Comparison of ENCODE assay signal across 9 cellular contexts in genomic region chr19:1170938-1171754, GRCh38. TPM values are rescaled to one million over a fixed set of nuclear protein-coding genes. Genes with fewer than 3 reads are reported as not detected.
DNase-seq lines count a peak whose midpoint lies in the region; ATAC-seq and TF ChIP-seq lines count a peak whose summit lies in the region.
"Had no signal": no experiment of that assay in that cellular context is flagged by ENCODE, and none has a peak within 500 bp of the region (broad histone marks: within the 10 kb centered on the region; RNA-seq: fewer than 3 reads in every experiment).

No MANE protein-coding gene starts in this region.

- H3K4me1 ChIP-seq in CD8-positive, alpha-beta memory T cell (ENCODE audit: insufficient read depth, low read length), result peaks cover 4% of the 10 kb centered on the region
- H3K4me1 ChIP-seq in Panc1 (ENCODE audit: control insufficient read depth, insufficient read depth, low read length), result peaks cover 27% of the 10 kb centered on the region
- H3K4me1 ChIP-seq in esophagus muscularis mucosa, result peaks cover 28 to 83% (median 75%) of the 10 kb centered on the region in 4 donors

- in situ Hi-C loops in Panc1 (cut with HindIII; ENCODE audit: low pct_unique_long_range_greater_than_20kb, low sequenced_read_pairs), result no loop called here

- ATAC-seq in Panc1 (no peak), HG02588 (IDR thresholded peaks at IDR 0.05; ENCODE audit: unreplicated experiment) (no peak), HG02759 (IDR thresholded peaks at IDR 0.05; ENCODE audit: unreplicated experiment) (no peak)
- ATAC-seq in stimulated activated naive CD8-positive, alpha-beta T cell treated with anti-CD3 and anti-CD28 coated beads, Interleukin-15, amount 100 ng/mL, for 72 hours, result no peak

- TF ChIP-seq CTCF in Panc1 (IDR thresholded peaks at IDR 0.05), result no peak
- TF ChIP-seq CTCF in esophagus muscularis mucosa (IDR thresholded peaks at IDR 0.05), result no peak

- no peak for TF ChIP-seq EP300 in esophagus muscularis mucosa (IDR thresholded peaks at IDR 0.05)

- H3K27ac ChIP-seq in CD8-positive, alpha-beta memory T cell (ENCODE audit: low read depth, low read length), result no peak overlapping the region
- H3K27ac ChIP-seq in Panc1 (ENCODE audit: low read length) (peak overlapping the region; percentile 94), esophagus muscularis mucosa (replicated peaks in 1 of 4) (peak overlapping the region; percentile 90 to 99 (median 95))

- intact Hi-C loops in Panc1 (cut with micrococcal nuclease; ENCODE audit: unreplicated experiment), result no loop called here
- intact Hi-C loops in esophagus muscularis mucosa (cut with DNase I), result no loop called here
- intact Hi-C loops in posterior vena cava (cut with DNase I), result loop anchor here (5.0 to 10.0 kb wide), 2 partner anchors 39 to 286 kb away; no protein-coding TSS in a partner anchor

- peak overlapping the region; percentile 24 to 92 (median 62) for H3K4me3 Mint-ChIP-seq in CD8-positive, alpha-beta memory T cell
- H3K4me3 Mint-ChIP-seq in stimulated activated naive CD8-positive, alpha-beta T cell treated with anti-CD3 and anti-CD28 coated beads, Interleukin-15, amount 100 ng/mL, for 72 hours, result peak overlapping the region in 1 of 2 donors; percentile 1

- H3K36me3 Mint-ChIP-seq in CD8-positive, alpha-beta memory T cell, result peaks cover 0 to 21% (median 0%) of the 10 kb centered on the region in 3 donors

- H3K9me3 ChIP-seq in CD8-positive, alpha-beta memory T cell (ENCODE audit: low read length), result no peaks in the 10 kb centered on the region
- H3K9me3 ChIP-seq in Panc1 (ENCODE audit: control insufficient read depth, insufficient read depth, low read depth, low read length) (no peaks in the 10 kb centered on the region), esophagus muscularis mucosa (no peaks in the 10 kb centered on the region)

- 66% methylated on average over 38 of the region's 38 CpGs for WGBS in esophagus muscularis mucosa

- peak overlapping the region in 6 of 8 donors; percentile 2 to 86 (median 74) for H3K27ac Mint-ChIP-seq in CD8-positive, alpha-beta memory T cell
- peak overlapping the region in 1 of 2 donors; percentile 31 for H3K27ac Mint-ChIP-seq in stimulated activated naive CD8-positive, alpha-beta T cell treated with anti-CD3 and anti-CD28 coated beads, Interleukin-15, amount 100 ng/mL, for 72 hours

- CTCF ChIA-PET in CD8-positive, alpha-beta memory T cell (lab: Charles Lee), result no interaction called here
- CTCF ChIA-PET in Panc1 (lab: Charles Lee), result no interaction called here

- POLR2A ChIA-PET in CD8-positive, alpha-beta memory T cell (lab: Charles Lee), result interaction anchor here (0.5 kb wide), 1 partner anchor 16 kb away, joined by 3 read pairs; no protein-coding TSS in a partner anchor
- POLR2A ChIA-PET in Panc1 (lab: Charles Lee), result no interaction called here

- TF ChIP-seq POLR2A in esophagus muscularis mucosa (IDR thresholded peaks at IDR 0.05; ENCODE audit: low read depth), result no peak

- no peaks in the 10 kb centered on the region for H3K9me3 Mint-ChIP-seq in CD8-positive, alpha-beta memory T cell
- H3K9me3 Mint-ChIP-seq in stimulated activated naive CD8-positive, alpha-beta T cell treated with anti-CD3 and anti-CD28 coated beads, Interleukin-15, amount 100 ng/mL, for 72 hours, result no peaks in the 10 kb centered on the region

- H3K4me3 ChIP-seq in CD8-positive, alpha-beta memory T cell (ENCODE audit: low read length), result no peak overlapping the region
- peak overlapping the region; percentile 66 to 73 for H3K4me3 ChIP-seq in Panc1 (ENCODE audit: low read depth in 2 of 2, low read length in 2 of 2)
- H3K4me3 ChIP-seq in esophagus muscularis mucosa, result peak overlapping the region; percentile 82 to 97 (median 96)

- H3K27me3 Mint-ChIP-seq in CD8-positive, alpha-beta memory T cell, result no peaks in the 10 kb centered on the region
- no peaks in the 10 kb centered on the region for H3K27me3 Mint-ChIP-seq in stimulated activated naive CD8-positive, alpha-beta T cell treated with anti-CD3 and anti-CD28 coated beads, Interleukin-15, amount 100 ng/mL, for 72 hours

- H3K4me1 Mint-ChIP-seq in CD8-positive, alpha-beta memory T cell, result peaks cover 27 to 42% (median 28%) of the 10 kb centered on the region in 3 donors
- H3K4me1 Mint-ChIP-seq in stimulated activated naive CD8-positive, alpha-beta T cell treated with anti-CD3 and anti-CD28 coated beads, Interleukin-15, amount 100 ng/mL, for 72 hours, result peaks cover 61% of the 10 kb centered on the region

- DNase-seq in CD8-positive, alpha-beta memory T cell, result no peak
- DNase-seq in Panc1 (ENCODE audit: low read depth, low spot score), result no peak
- no peak for DNase-seq in esophagus muscularis mucosa (ENCODE audit: extremely low spot score)
- peak; percentile 80 for DNase-seq in posterior vena cava (ENCODE audit: low spot score)
- DNase-seq in kidney glomerular epithelial cell (lab: John Stamatoyannopoulos, UW), result no peak
- DNase-seq in stimulated activated naive CD8-positive, alpha-beta T cell treated with anti-CD3 and anti-CD28 coated beads, Interleukin-15, amount 100 ng/mL, for 72 hours, result no peak
- DNase-seq: occipital lobe had no signal

- H3K36me3 ChIP-seq in CD8-positive, alpha-beta memory T cell (ENCODE audit: insufficient read depth, low read length), result no peaks in the 10 kb centered on the region
- H3K36me3 ChIP-seq in Panc1 (ENCODE audit: control insufficient read depth, insufficient read depth, low read length), result peaks cover 3% of the 10 kb centered on the region; the same call in 1 of the 2 replicates
- peaks cover 0 to 31% (median 16%) of the 10 kb centered on the region in 4 donors for H3K36me3 ChIP-seq in esophagus muscularis mucosa

- TSS peak; percentile 64 for BruUV-seq in Panc1 (replicated peaks; lab: Mats Ljungman, UMichigan)

- H3K27me3 ChIP-seq in CD8-positive, alpha-beta memory T cell (ENCODE audit: insufficient read depth, low read length, poor library complexity, severe bottlenecking), result no peaks in the 10 kb centered on the region
- H3K27me3 ChIP-seq in Panc1 (ENCODE audit: control insufficient read depth, insufficient read depth, low read length), result no peaks in the 10 kb centered on the region
- no peaks in the 10 kb centered on the region for H3K27me3 ChIP-seq in esophagus muscularis mucosa

RNA-seq across cellular contexts. Expression of gene SBNO2, which starts 2.9 kb away (rescaled TPM):
- total RNA-seq in CD8-positive, alpha-beta memory T cell, result 10 to 100 TPM; 59.0 to 61.0 TPM
- 4.3 TPM for polyA plus RNA-seq in CD8-positive, alpha-beta memory T cell
- total RNA-seq in Panc1 (2021; ENCODE audit: unreplicated experiment) (101 TPM), esophagus muscularis mucosa (100 to 1,000 TPM in 1 of 4 donors, 10 to 100 TPM in 3; 16.2 to 141 (median 30.5) TPM), posterior vena cava (10 to 100 TPM; 63.5 to 71.0 TPM)
- polyA plus RNA-seq in Panc1 (2012; ENCODE audit: insufficient read length), result 92.5 TPM

RNA-seq across cellular contexts. Expression of gene STK11, which starts 34.4 kb away (rescaled TPM):
- total RNA-seq in CD8-positive, alpha-beta memory T cell, result 10 to 100 TPM; 66.9 to 69.7 TPM
- 37.0 TPM for polyA plus RNA-seq in CD8-positive, alpha-beta memory T cell
- 116 TPM for total RNA-seq in Panc1 (2021; ENCODE audit: unreplicated experiment)
- 141 TPM for polyA plus RNA-seq in Panc1 (2012; ENCODE audit: insufficient read length)
- 10 to 100 TPM; 52.2 to 95.7 (median 73.2) TPM for total RNA-seq in esophagus muscularis mucosa
- total RNA-seq in posterior vena cava, result 10 to 100 TPM; 32.5 to 35.9 TPM

Comparison
In these comparisons a context has a peak if more than half of its experiments do, and no peak if none do; other contexts are left out.
1. intact Hi-C loops: an anchor here in posterior vena cava (5.0 to 10.0 kb wide); none called in Panc1 and esophagus muscularis mucosa.